20 cellular contexts compared by ENCODE assay signal in genomic region chr12:119730381-119730780, GRCh38.
DNase-seq lines count a peak whose midpoint lies in the region; ATAC-seq and TF ChIP-seq lines count a peak whose summit lies in the region.
"Had no signal": no experiment of that assay in that cellular context is flagged by ENCODE, and none has a peak within 500 bp of the region (broad histone marks: within the 10 kb centered on the region; RNA-seq: fewer than 3 reads in every experiment).

No MANE protein-coding gene starts in this region.

- no peaks in the 10 kb centered on the region for H3K27me3 Mint-ChIP-seq in type B pancreatic cell
- H3K27me3 Mint-ChIP-seq: CD4-positive, alpha-beta memory T cell had no signal

- WGBS in adrenal gland, 4 donors: 47 to 62% (median 58%) methylated on average over 13 of the region's 13 CpGs

- H3K9me3 Mint-ChIP-seq in type B pancreatic cell: no peaks in the 10 kb centered on the region
- H3K9me3 Mint-ChIP-seq: CD4-positive, alpha-beta memory T cell; H9 had no signal

- in situ Hi-C loops in G401 (cut with HindIII; ENCODE audit: low sequenced_read_pairs): no loop called here

- H3K4me1 ChIP-seq in adrenal gland (replicated peaks in 1 of 2): peaks cover 14 to 36% of the 10 kb centered on the region in 2 donors
- H3K4me1 ChIP-seq: A549 had no signal

- TF ChIP-seq POLR2A in adrenal gland (IDR thresholded peaks at IDR 0.05): no peak

- H3K4me1 Mint-ChIP-seq in type B pancreatic cell (ENCODE audit: unreplicated experiment): no peaks in the 10 kb centered on the region
- H3K4me1 Mint-ChIP-seq: H9 had no signal

- no peaks in the 10 kb centered on the region for H3K27me3 ChIP-seq in adrenal gland
- H3K27me3 ChIP-seq in dorsolateral prefrontal cortex: no peaks in the 10 kb centered on the region

- intact Hi-C loops in adrenal gland (cut with DNase I): no loop called here
- intact Hi-C loops in dorsolateral prefrontal cortex (cut with DNase I): no loop called here

- peaks cover 16% of the 10 kb centered on the region for H3K36me3 Mint-ChIP-seq in type B pancreatic cell
- H3K36me3 Mint-ChIP-seq: CD4-positive, alpha-beta memory T cell had no signal

- ATAC-seq in omental fat pad (ENCODE audit: low FRiP score): no peak
- ATAC-seq: A549, HCT116 had no signal

- DNase-seq in G401 (ENCODE audit: low spot score) (peak; percentile 46), adrenal gland (peak in 6 of 7 donors; percentile 35 to 58 (median 46)), dorsolateral prefrontal cortex (peak in 1 of 10 donors; percentile 23), type B pancreatic cell (ENCODE audit: extremely low spot score, unreplicated experiment) (no peak), NCI-H2227 (lab: John Stamatoyannopoulos, UW; ENCODE audit: unreplicated experiment) (no peak), omental fat pad (ENCODE audit: low spot score) (no peak)
- DNase-seq: 8988T; ACHN; AML-193; C1 segment of cervical spinal cord; Calu3; CD4-positive, alpha-beta memory T cell; COR-L47; DMS53; DMS79 treated with DMSO at 0.1 percent for 48 hours; GM23248; H9 had no signal

- H3K4me3 Mint-ChIP-seq in type B pancreatic cell: no peak overlapping the region
- H3K4me3 Mint-ChIP-seq: CD4-positive, alpha-beta memory T cell; H9 had no signal

- H3K27ac ChIP-seq in adrenal gland: peak overlapping the region; percentile 19 to 72 (median 39)
- H3K27ac ChIP-seq in dorsolateral prefrontal cortex: peak overlapping the region in 46 of 59 donors; percentile 2 to 82 (median 49)
- H3K27ac ChIP-seq in temporal lobe (ENCODE audit: low read depth, low read length): peak overlapping the region; percentile 50
- H3K27ac ChIP-seq: A549, GM23248 had no signal

- TF ChIP-seq CTCF in adrenal gland (IDR thresholded peaks at IDR 0.05): no peak
- peak in 1 of 56 donors; percentile 30 for TF ChIP-seq CTCF in dorsolateral prefrontal cortex (IDR thresholded peaks at IDR 0.05 in 54 of 56, conservative IDR thresholded peaks at IDR 0.05 in 2 of 56; ENCODE audit: low read depth in 1 of 56, partially characterized antibody in 56 of 56)
- TF ChIP-seq CTCF in type B pancreatic cell (conservative IDR thresholded peaks at IDR 0.05): no peak
- no peak for TF ChIP-seq CTCF in omental fat pad (IDR thresholded peaks at IDR 0.05)

- no peaks in the 10 kb centered on the region for H3K9me3 ChIP-seq in adrenal gland (replicated peaks in 1 of 3)
- H3K9me3 ChIP-seq: A549 had no signal

- no peaks in the 10 kb centered on the region for H3K36me3 ChIP-seq in adrenal gland (replicated peaks in 1 of 2)

- H3K4me3 ChIP-seq in adrenal gland (no peak overlapping the region), dorsolateral prefrontal cortex (no peak overlapping the region)
- H3K4me3 ChIP-seq: A549, GM23248 had no signal

- H3K27ac Mint-ChIP-seq in type B pancreatic cell: no peak overlapping the region
- H3K27ac Mint-ChIP-seq: CD4-positive, alpha-beta memory T cell had no signal

Comparison
In these comparisons a context has a peak if more than half of its experiments do, and no peak if none do; other contexts are left out.
1. DNase-seq: peak in G401 (single experiment) and adrenal gland (6 of 7); none in type B pancreatic cell (single experiment), NCI-H2227 (single experiment) and omental fat pad (single experiment).
2. Peak in every context shown above with its lines, with median percentiles within 50 percentile points of each other: H3K27ac ChIP-seq.